In the genomic region with DNA sequence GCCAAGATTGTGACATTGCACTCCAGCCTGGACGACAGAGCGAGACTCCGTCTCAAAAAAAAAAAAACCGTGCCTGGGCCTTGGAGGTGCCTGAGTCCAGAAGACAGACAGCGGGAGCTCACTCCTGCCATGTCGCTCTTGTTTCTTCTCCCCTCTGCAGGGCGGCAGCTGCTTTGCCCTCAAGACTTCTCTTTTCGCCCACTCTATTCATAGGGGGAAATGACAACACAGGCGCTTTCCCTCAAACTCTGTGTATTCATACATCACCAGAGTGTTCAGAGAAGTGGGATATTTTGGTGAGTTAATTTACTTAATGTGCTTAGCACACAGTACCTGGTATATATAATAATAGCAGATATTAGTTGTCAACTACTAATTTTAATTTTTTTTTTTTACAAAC, we compare ENCODE assay signal across 17 cellular contexts. TPM values are rescaled to one million over a fixed set of nuclear protein-coding genes. Genes with fewer than 3 reads are reported as not detected.
DNase-seq lines count a peak whose midpoint lies in the region; ATAC-seq, FAIRE-seq and TF ChIP-seq lines count a peak whose summit lies in the region.
"Had no signal": no experiment of that assay in that cellular context is flagged by ENCODE, and none has a peak within 500 bp of the region (broad histone marks: within the 10 kb centered on the region; RNA-seq: fewer than 3 reads in every experiment).

No MANE protein-coding gene starts in this region.

- FAIRE-seq in HTR-8/SVneo (lab: Jason Lieb, UNC): no peak
- FAIRE-seq: astrocyte, H54, RCC 7860 had no signal

- H3K27me3 Mint-ChIP-seq in activated T-cell treated with anti-CD3 and anti-CD28 coated beads, Interleukin-2, amount 50 U/mL, for 24 hours: no peaks in the 10 kb centered on the region
- no peaks in the 10 kb centered on the region for H3K27me3 Mint-ChIP-seq in brain
- H3K27me3 Mint-ChIP-seq in nephron (ENCODE audit: low read depth): no peaks in the 10 kb centered on the region
- H3K27me3 Mint-ChIP-seq: memory B cell had no signal

- H3K9me3 Mint-ChIP-seq in activated T-cell treated with anti-CD3 and anti-CD28 coated beads, Interleukin-2, amount 50 U/mL, for 24 hours: no peaks in the 10 kb centered on the region
- H3K9me3 Mint-ChIP-seq in brain (peaks cover 0 to 3% (median 0%) of the 10 kb centered on the region in 5 experiments), nephron (no peaks in the 10 kb centered on the region)
- H3K9me3 Mint-ChIP-seq: memory B cell had no signal

- no peak for TF ChIP-seq CTCF in brain (conservative IDR thresholded peaks at IDR 0.05)
- TF ChIP-seq CTCF in nephron (IDR thresholded peaks at IDR 0.05; ENCODE audit: unreplicated experiment in 3 of 3): no peak
- no peak for TF ChIP-seq CTCF in thoracic aorta (IDR thresholded peaks at IDR 0.05)

- peak overlapping the region; percentile 79 for H3K4me3 ChIP-seq in thoracic aorta

- peak overlapping the region; percentile 94 for H3K27ac Mint-ChIP-seq in activated T-cell treated with anti-CD3 and anti-CD28 coated beads, Interleukin-2, amount 50 U/mL, for 24 hours
- H3K27ac Mint-ChIP-seq in brain (peak overlapping the region; percentile 67 to 98 (median 96)), nephron (peak overlapping the region; percentile 71 to 99 (median 94))

- H3K9me3 ChIP-seq in thoracic aorta: no peaks in the 10 kb centered on the region

- peaks cover 64% of the 10 kb centered on the region for H3K36me3 Mint-ChIP-seq in activated T-cell treated with anti-CD3 and anti-CD28 coated beads, Interleukin-2, amount 50 U/mL, for 24 hours (ENCODE audit: low read depth)
- H3K36me3 Mint-ChIP-seq in brain (peaks cover 44% of the 10 kb centered on the region), nephron (ENCODE audit: low read depth) (peaks cover 14% of the 10 kb centered on the region)
- H3K36me3 Mint-ChIP-seq: memory B cell had no signal

- H3K4me1 ChIP-seq in thoracic aorta (ENCODE audit: control insufficient read depth in 1 of 2, low read depth in 2 of 2): peaks cover 20 to 71% of the 10 kb centered on the region in 2 donors

- no peaks in the 10 kb centered on the region for H3K36me3 ChIP-seq in thoracic aorta

- peak overlapping the region; percentile 84 for H3K4me3 Mint-ChIP-seq in activated T-cell treated with anti-CD3 and anti-CD28 coated beads, Interleukin-2, amount 50 U/mL, for 24 hours
- H3K4me3 Mint-ChIP-seq in brain (peak overlapping the region in 2 of 5 experiments; percentile 35), nephron (peak overlapping the region in 1 of 3 experiments; percentile 32)

- no peak for DNase-seq in activated T-cell treated with anti-CD3 and anti-CD28 coated beads, Interleukin-2, amount 50 U/mL, for 24 hours
- DNase-seq in activated T-cell treated with anti-CD3 and anti-CD28 coated beads, Interleukin-2, amount 50 U/mL, for 48 hours: no peak
- DNase-seq in thoracic aorta (ENCODE audit: low spot score) (no peak), NCI-H2196 treated with DMSO at 0.1 percent for 48 hours (lab: John Stamatoyannopoulos, UW; ENCODE audit: unreplicated experiment) (no peak), HTR-8/SVneo (ENCODE audit: insufficient read length, low spot score) (no peak)
- DNase-seq in NK-92 treated with Interleukin-12 subunit alpha and Interleukin-12 subunit beta, amount 100 ng/mL, for 24 hours (lab: John Stamatoyannopoulos, UW): no peak
- DNase-seq: DMS79 treated with DMSO at 0.1 percent for 48 hours, hippocampal formation, NCI-H1092 treated with DMSO at 0.1 percent for 48 hours, NCI-H446, retina had no signal

- H3K27me3 ChIP-seq in thoracic aorta (replicated peaks; ENCODE audit: insufficient read depth): no peaks in the 10 kb centered on the region

- H3K27ac ChIP-seq in thoracic aorta: peak overlapping the region; percentile 83 to 96

- ATAC-seq in thoracic aorta (ENCODE audit: insufficient number of reproducible peaks, low FRiP score, low read depth): no peak

- peaks cover 65% of the 10 kb centered on the region for H3K4me1 Mint-ChIP-seq in activated T-cell treated with anti-CD3 and anti-CD28 coated beads, Interleukin-2, amount 50 U/mL, for 24 hours (ENCODE audit: low read depth)
- H3K4me1 Mint-ChIP-seq in brain (peaks cover 56% of the 10 kb centered on the region), nephron (peaks cover 45% of the 10 kb centered on the region)

RNA-seq across cellular contexts. Expression of a gene that starts 44.5 kb away (rescaled TPM):
- 8.0 TPM for polyA plus RNA-seq in brain (ENCODE audit: insufficient read depth, low read depth, low replicate concordance)
- 10 to 100 TPM; 34.3 to 62.4 TPM for total RNA-seq in thoracic aorta

RNA-seq across cellular contexts. Expression of a gene that starts 48.9 kb away (rescaled TPM):
- 19.5 TPM for polyA plus RNA-seq in brain (ENCODE audit: insufficient read depth, low read depth, low replicate concordance)
- total RNA-seq in thoracic aorta: 10 to 100 TPM; 40.3 to 42.0 TPM
